ENCODE assay signal across 10 cellular contexts in genomic region chr3:81910244-81910852, GRCh38.
DNase-seq lines count a peak whose midpoint lies in the region; ATAC-seq, FAIRE-seq and TF ChIP-seq lines count a peak whose summit lies in the region.
"Had no signal": no experiment of that assay in that cellular context is flagged by ENCODE, and none has a peak within 500 bp of the region (broad histone marks: within the 10 kb centered on the region; RNA-seq: fewer than 3 reads in every experiment).

No MANE protein-coding gene starts in this region.

- peak; percentile 52 to 84 (median 72) for TF ChIP-seq CTCF in adrenal gland (IDR thresholded peaks at IDR 0.05)
- peak; percentile 55 to 61 (median 58) for TF ChIP-seq CTCF in upper lobe of left lung (IDR thresholded peaks at IDR 0.05)

- WGBS in adrenal gland, 4 donors = 9 to 19% (median 14%) methylated on average over 5 of the region's 5 CpGs
- 13 to 17% methylated on average over 5 of the region's 5 CpGs for WGBS in upper lobe of left lung, 2 donors

- TF ChIP-seq EP300 in upper lobe of left lung (IDR thresholded peaks at IDR 0.05) = no peak

- H3K9me3 ChIP-seq in adrenal gland (replicated peaks in 1 of 3) = no peaks in the 10 kb centered on the region
- H3K9me3 ChIP-seq in upper lobe of left lung = no peaks in the 10 kb centered on the region

- no peaks in the 10 kb centered on the region for H3K4me1 Mint-ChIP-seq in activated T-helper 1 cell treated with anti-CD3 and anti-CD28 coated beads, Interleukin-12 subunit alpha, Interleukin-12 subunit beta, Interleukin-2, Interleukin-4 antibody, amounts not matched to agents 30 ng/mL and 10 ng/mL and 1 ng/mL, durations not matched to agents 14 hours and 24 hours and 36 hours (ENCODE audit: low read depth)

- H3K27ac Mint-ChIP-seq in activated T-helper 1 cell treated with anti-CD3 and anti-CD28 coated beads, Interleukin-12 subunit alpha, Interleukin-12 subunit beta, Interleukin-2, Interleukin-4 antibody, amounts not matched to agents 30 ng/mL and 10 ng/mL and 1 ng/mL, durations not matched to agents 14 hours and 24 hours and 36 hours = no peak overlapping the region
- H3K27ac Mint-ChIP-seq: dendritic cell treated with granulocyte-macrophage colony-stimulating factor and Interleukin-4, amounts not matched to agents 40 ng/mL and 50 ng/mL, for 4 days; stimulated activated naive CD8-positive, alpha-beta T cell treated with anti-CD3 and anti-CD28 coated beads, Interleukin-15, Interleukin-2, amounts not matched to agents 100 ng/mL and 50 ng/mL, for 24 hours had no signal

- H3K9me3 Mint-ChIP-seq in activated T-helper 1 cell treated with anti-CD3 and anti-CD28 coated beads, Interleukin-12 subunit alpha, Interleukin-12 subunit beta, Interleukin-2, Interleukin-4 antibody, amounts not matched to agents 30 ng/mL and 10 ng/mL and 1 ng/mL, durations not matched to agents 14 hours and 24 hours and 36 hours = no peaks in the 10 kb centered on the region
- H3K9me3 Mint-ChIP-seq: stimulated activated naive CD8-positive, alpha-beta T cell treated with anti-CD3 and anti-CD28 coated beads, Interleukin-15, Interleukin-2, amounts not matched to agents 100 ng/mL and 50 ng/mL, for 24 hours had no signal

- peaks cover 10 to 31% of the 10 kb centered on the region in 2 donors for H3K4me1 ChIP-seq in adrenal gland (replicated peaks in 1 of 2)
- H3K4me1 ChIP-seq in upper lobe of left lung = peaks cover 0 to 6% (median 0%) of the 10 kb centered on the region in 4 donors

- TF ChIP-seq POLR2A in adrenal gland (IDR thresholded peaks at IDR 0.05) (no peak), upper lobe of left lung (IDR thresholded peaks at IDR 0.05) (no peak)

- ATAC-seq in Right ventricle myocardium inferior (peak; percentile 56), left ventricle myocardium superior (no peak), upper lobe of left lung (ENCODE audit: low FRiP score in 2 of 2) (peak in 1 of 2 donors; percentile 66)

- H3K4me3 ChIP-seq in adrenal gland (no peak overlapping the region), upper lobe of left lung (no peak overlapping the region)

- peak; percentile 84 for FAIRE-seq in islet of Langerhans (lab: Jason Lieb, UNC)

- DNase-seq in Right ventricle myocardium inferior (ENCODE audit: missing footprints) (no peak), left ventricle myocardium superior (no peak), H4 (ENCODE audit: low spot score) (peak; percentile 20), MV-4-11 (lab: John Stamatoyannopoulos, UW) (peak; percentile 31), adrenal gland (peak in 5 of 7 donors; percentile 14 to 38 (median 23)), upper lobe of left lung (no peak)
- no peak for DNase-seq in activated T-helper 1 cell treated with anti-CD3 and anti-CD28 coated beads, Interleukin-12 subunit alpha, Interleukin-12 subunit beta, Interleukin-2, Interleukin-4 antibody, amounts not matched to agents 30 ng/mL and 10 ng/mL and 1 ng/mL, durations not matched to agents 14 hours and 24 hours and 36 hours (ENCODE audit: low spot score)

- H3K36me3 ChIP-seq in adrenal gland (replicated peaks in 1 of 2) (no peaks in the 10 kb centered on the region), upper lobe of left lung (no peaks in the 10 kb centered on the region)

- no peak overlapping the region for H3K4me3 Mint-ChIP-seq in activated T-helper 1 cell treated with anti-CD3 and anti-CD28 coated beads, Interleukin-12 subunit alpha, Interleukin-12 subunit beta, Interleukin-2, Interleukin-4 antibody, amounts not matched to agents 30 ng/mL and 10 ng/mL and 1 ng/mL, durations not matched to agents 14 hours and 24 hours and 36 hours
- H3K4me3 Mint-ChIP-seq: dendritic cell treated with granulocyte-macrophage colony-stimulating factor and Interleukin-4, amounts not matched to agents 40 ng/mL and 50 ng/mL, for 4 days; stimulated activated naive CD8-positive, alpha-beta T cell treated with anti-CD3 and anti-CD28 coated beads, Interleukin-15, Interleukin-2, amounts not matched to agents 100 ng/mL and 50 ng/mL, for 24 hours had no signal

- intact Hi-C loops in Right ventricle myocardium inferior (cut with DNase I) (loop anchor here (10.0 kb wide), 2 partner anchors 224 to 236 kb away; no protein-coding TSS in a partner anchor), left ventricle myocardium superior (cut with micrococcal nuclease) (loop anchor here (10.0 kb wide), 1 partner anchor 236 kb away; no protein-coding TSS in a partner anchor), adrenal gland (cut with DNase I) (no loop called here)
- intact Hi-C loops in activated T-helper 1 cell treated with anti-CD3 and anti-CD28 coated beads, Interleukin-12 subunit alpha, Interleukin-12 subunit beta, Interleukin-2, Interleukin-4 antibody, amounts not matched to agents 30 ng/mL and 10 ng/mL and 1 ng/mL, durations not matched to agents 14 hours and 24 hours and 36 hours (cut with micrococcal nuclease) = loop anchor here (1.0 to 2.0 kb wide), 2 partner anchors 244 to 420 kb away; no protein-coding TSS in a partner anchor

- no peaks in the 10 kb centered on the region for H3K27me3 ChIP-seq in adrenal gland
- no peaks in the 10 kb centered on the region for H3K27me3 ChIP-seq in upper lobe of left lung

- no peaks in the 10 kb centered on the region for H3K36me3 Mint-ChIP-seq in activated T-helper 1 cell treated with anti-CD3 and anti-CD28 coated beads, Interleukin-12 subunit alpha, Interleukin-12 subunit beta, Interleukin-2, Interleukin-4 antibody, amounts not matched to agents 30 ng/mL and 10 ng/mL and 1 ng/mL, durations not matched to agents 14 hours and 24 hours and 36 hours (ENCODE audit: low read depth)

- peaks cover 2% of the 10 kb centered on the region for H3K27me3 Mint-ChIP-seq in activated T-helper 1 cell treated with anti-CD3 and anti-CD28 coated beads, Interleukin-12 subunit alpha, Interleukin-12 subunit beta, Interleukin-2, Interleukin-4 antibody, amounts not matched to agents 30 ng/mL and 10 ng/mL and 1 ng/mL, durations not matched to agents 14 hours and 24 hours and 36 hours (ENCODE audit: insufficient read depth)
- H3K27me3 Mint-ChIP-seq: dendritic cell treated with granulocyte-macrophage colony-stimulating factor and Interleukin-4, amounts not matched to agents 40 ng/mL and 50 ng/mL, for 4 days had no signal

- H3K27ac ChIP-seq in adrenal gland (peak overlapping the region in 2 of 5 donors; percentile 32 to 45), upper lobe of left lung (no peak overlapping the region)

Comparison
In these comparisons a context has a peak if more than half of its experiments do, and no peak if none do; other contexts are left out.
1. DNase-seq: peak in H4 (single experiment), MV-4-11 (single experiment) and adrenal gland (5 of 7); none in Right ventricle myocardium inferior (single experiment), left ventricle myocardium superior (single experiment), upper lobe of left lung (0 of 2) and activated T-helper 1 cell treated with anti-CD3 and anti-CD28 coated beads, Interleukin-12 subunit alpha, Interleukin-12 subunit beta, Interleukin-2, Interleukin-4 antibody, amounts not matched to agents 30 ng/mL and 10 ng/mL and 1 ng/mL, durations not matched to agents 14 hours and 24 hours and 36 hours (single experiment).
2. intact Hi-C loops: an anchor here in Right ventricle myocardium inferior (10.0 kb wide), left ventricle myocardium superior (10.0 kb wide) and activated T-helper 1 cell treated with anti-CD3 and anti-CD28 coated beads, Interleukin-12 subunit alpha, Interleukin-12 subunit beta, Interleukin-2, Interleukin-4 antibody, amounts not matched to agents 30 ng/mL and 10 ng/mL and 1 ng/mL, durations not matched to agents 14 hours and 24 hours and 36 hours (1.0 to 2.0 kb wide); none called in adrenal gland.